Comparison of ENCODE assay signal across 1 cellular context in genomic region chr19:50207730-50208129, GRCh38.
TF ChIP-seq lines count a peak whose summit lies in the region.

No MANE protein-coding gene starts in this region.

TF ChIP-seq in HepG2, 621 proteins besides CTCF, POLR2A, EP300 and RAD21:
- TF ChIP-seq ZMYM3 (CRISPR knock-in tag; IDR thresholded peaks at IDR 0.05) (0 out of 2 replicates have a peak, but pooled peaks have one; percentile 12), MNT (IDR thresholded peaks at IDR 0.05) (no peak)
